Comparison of ENCODE assay signal across 11 cellular contexts in the genomic region with DNA sequence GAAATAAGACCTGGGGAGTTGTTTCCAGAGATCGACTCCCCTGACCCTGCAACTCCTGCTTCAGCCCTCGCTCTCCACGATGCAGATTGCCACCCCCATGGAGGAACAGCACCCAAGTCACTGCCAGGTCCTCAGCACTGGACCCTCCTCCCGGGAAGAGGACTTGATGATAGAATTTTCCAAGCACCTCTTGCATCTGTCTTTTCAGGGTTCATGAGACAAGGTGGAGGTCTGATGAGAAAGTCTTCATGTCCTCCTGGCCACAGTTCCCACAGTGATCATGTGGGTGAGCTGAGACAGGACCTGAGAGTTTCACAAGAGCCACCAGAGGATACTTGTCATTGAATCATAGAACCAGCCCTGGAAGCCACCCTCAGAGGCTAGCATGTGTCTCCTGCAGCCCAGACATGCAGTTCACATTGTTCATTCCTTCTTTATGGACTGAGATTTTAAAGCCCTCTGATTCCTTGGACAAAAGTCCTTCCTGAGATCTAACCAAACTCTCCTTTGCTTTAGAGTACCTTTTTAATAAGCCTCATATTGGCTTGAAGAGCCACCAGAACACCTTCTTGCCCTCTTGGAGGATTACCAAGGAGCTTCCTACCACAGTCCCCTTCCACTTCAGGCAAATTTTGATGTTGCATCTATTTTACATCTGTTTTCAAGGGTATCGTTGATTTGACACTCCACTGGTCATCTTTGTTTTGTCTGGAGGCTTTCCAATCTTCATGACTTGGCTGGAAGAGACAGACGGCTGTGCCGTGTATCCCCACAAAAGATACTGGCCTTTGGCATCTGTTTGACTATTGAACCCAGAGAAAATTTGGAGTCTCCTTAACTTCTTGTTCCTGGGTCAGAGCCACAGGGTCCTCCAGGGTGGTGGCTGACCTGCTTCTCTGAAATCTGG.
DNase-seq lines count a peak whose midpoint lies in the region; ATAC-seq and TF ChIP-seq lines count a peak whose summit lies in the region.
"Had no signal": no experiment of that assay in that cellular context is flagged by ENCODE, and none has a peak within 500 bp of the region (broad histone marks: within the 10 kb centered on the region; RNA-seq: fewer than 3 reads in every experiment).

No MANE protein-coding gene starts in this region.

- H3K36me3 ChIP-seq in gastrocnemius medialis = no peaks in the 10 kb centered on the region

- no peak for TF ChIP-seq CTCF in GM12865 (IDR thresholded peaks at IDR 0.05; ENCODE audit: insufficient read depth, low read depth, low read length, missing control alignments)
- no peak for TF ChIP-seq CTCF in gastrocnemius medialis (IDR thresholded peaks at IDR 0.05 in 4 of 5, conservative IDR thresholded peaks at IDR 0.05 in 1 of 5)

- H3K4me1 Mint-ChIP-seq in T-helper 17 cell = peaks cover 22% of the 10 kb centered on the region

- H3K4me1 ChIP-seq in gastrocnemius medialis = peaks cover 25 to 30% of the 10 kb centered on the region in 2 donors

- H3K36me3 Mint-ChIP-seq in T-helper 17 cell (ENCODE audit: low read depth) = peaks cover 6% of the 10 kb centered on the region

- peak; percentile 97 for DNase-seq in GM12865 (ENCODE audit: low read depth)
- no peak for DNase-seq in caudate nucleus (lab: John Stamatoyannopoulos, UW)
- DNase-seq in T-helper 17 cell = no peak
- no peak for DNase-seq in SHP77 (lab: John Stamatoyannopoulos, UW)
- no peak for DNase-seq in gastrocnemius medialis
- DNase-seq in stimulated activated CD4-positive, alpha-beta T cell treated with anti-CD3 and anti-CD28 coated beads, Interleukin-12 subunit alpha, Interleukin-12 subunit beta, amount 100 ng/mL, for 4 hours = no peak
- DNase-seq: CD8-positive, alpha-beta memory T cell; testis had no signal

- peak overlapping the region; percentile 2 for H3K4me3 ChIP-seq in GM12865 (ENCODE audit: low read depth, low read length)
- no peak overlapping the region for H3K4me3 ChIP-seq in gastrocnemius medialis
- H3K4me3 ChIP-seq: SK-N-MC, testis had no signal

- H3K27ac ChIP-seq in caudate nucleus (ENCODE audit: low read depth, low read length) (peak overlapping the region; percentile 7), gastrocnemius medialis (no peak overlapping the region)
- H3K27ac ChIP-seq: SK-N-MC, testis had no signal

- H3K27me3 Mint-ChIP-seq in T-helper 17 cell = no peaks in the 10 kb centered on the region
- H3K27me3 Mint-ChIP-seq: CD8-positive, alpha-beta memory T cell had no signal

- ATAC-seq in GM19455 (IDR thresholded peaks at IDR 0.05; ENCODE audit: unreplicated experiment) (peak; percentile 80), HG03103 (IDR thresholded peaks at IDR 0.05; ENCODE audit: low read depth, unreplicated experiment) (peak; percentile 74), T-helper 17 cell (no peak), gastrocnemius medialis (no peak)

- intact Hi-C loops in gastrocnemius medialis (cut with DNase I; ENCODE audit: low total_unique reads) = no loop called here

- no peaks in the 10 kb centered on the region for H3K27me3 ChIP-seq in gastrocnemius medialis
- H3K27me3 ChIP-seq: testis had no signal

- H3K9me3 ChIP-seq in T-helper 17 cell (ENCODE audit: control insufficient read depth, low read length, poor library complexity, severe bottlenecking) = no peaks in the 10 kb centered on the region
- no peaks in the 10 kb centered on the region for H3K9me3 ChIP-seq in gastrocnemius medialis
- H3K9me3 ChIP-seq: testis had no signal

- no peak overlapping the region for H3K4me3 Mint-ChIP-seq in T-helper 17 cell
- H3K4me3 Mint-ChIP-seq: CD8-positive, alpha-beta memory T cell had no signal

- in situ Hi-C loops in gastrocnemius medialis (cut with MboI; ENCODE audit: low sequenced_read_pairs in 4 of 4) = no loop called here

- TF ChIP-seq POLR2A in gastrocnemius medialis (IDR thresholded peaks at IDR 0.05) = no peak

- H3K27ac Mint-ChIP-seq in T-helper 17 cell = no peak overlapping the region

Comparison
In these comparisons a context has a peak if more than half of its experiments do, and no peak if none do; other contexts are left out.
1. ATAC-seq: peak in GM19455 (single experiment) and HG03103 (single experiment); none in T-helper 17 cell (single experiment) and gastrocnemius medialis (0 of 2).